8 cellular contexts compared by ENCODE assay signal in the genomic region with DNA sequence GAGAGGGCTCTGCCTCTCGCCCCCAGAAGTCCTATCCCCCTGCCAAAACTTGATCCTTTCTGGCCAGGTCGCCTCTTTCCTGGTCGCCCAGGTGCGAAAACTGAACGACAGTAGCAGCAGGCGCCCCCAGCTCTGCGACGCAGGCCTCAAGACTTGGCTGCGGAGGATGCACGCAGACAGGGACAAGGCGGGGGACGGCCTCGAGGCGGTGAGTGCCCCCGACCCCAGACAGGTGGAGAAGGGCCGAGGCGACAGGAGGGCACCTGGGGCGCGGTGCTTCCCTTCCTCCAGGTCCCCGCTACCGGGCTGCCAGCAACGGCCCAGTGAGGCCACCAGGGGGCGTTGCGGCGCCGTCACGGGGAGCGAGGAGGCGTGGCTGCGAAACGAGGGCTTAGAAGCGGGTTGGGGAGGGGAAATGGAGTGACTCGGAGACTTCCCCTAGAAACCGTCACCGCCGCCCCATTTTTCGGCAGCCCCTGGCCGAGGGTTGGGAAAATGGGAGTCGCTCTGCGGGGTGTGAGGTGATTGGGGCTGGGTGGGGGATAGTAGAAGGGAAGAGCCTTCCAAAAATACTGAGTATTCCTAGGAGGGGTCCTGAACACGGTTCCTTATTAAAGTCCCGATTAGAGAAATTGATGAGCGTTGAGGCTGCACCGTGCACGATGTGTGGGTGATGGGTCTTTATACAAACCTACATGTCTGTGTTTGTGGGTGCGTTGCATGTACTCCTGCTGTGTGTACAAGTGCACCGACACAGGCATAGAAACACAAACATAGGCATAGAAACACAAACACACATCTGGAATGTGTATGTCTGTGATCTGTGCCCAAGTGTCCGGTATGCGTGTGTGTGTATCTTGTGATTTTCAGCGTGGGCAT. TPM values are rescaled to one million over a fixed set of nuclear protein-coding genes. Genes with fewer than 3 reads are reported as not detected.
DNase-seq lines count a peak whose midpoint lies in the region; TF ChIP-seq lines count a peak whose summit lies in the region.

No MANE protein-coding gene starts in this region.

- H3K4me1 ChIP-seq in MM.1S (ENCODE audit: low read length) = peaks cover 9% of the 10 kb centered on the region; the same call in 1 of the 2 replicates
- peaks cover 9% of the 10 kb centered on the region for H3K4me1 ChIP-seq in SJCRH30
- no peaks in the 10 kb centered on the region for H3K4me1 ChIP-seq in ovary (ENCODE audit: insufficient read depth)
- H3K4me1 ChIP-seq in thyroid gland = peaks cover 0 to 12% of the 10 kb centered on the region in 2 donors

- no peak for TF ChIP-seq EP300 in ovary (IDR thresholded peaks at IDR 0.05)

- H3K4me2 ChIP-seq in MM.1S (ENCODE audit: low read depth, low read length) = peak overlapping the region; percentile 94

- H3K9me2 ChIP-seq in MM.1S (replicated peaks; ENCODE audit: insufficient read depth, low read length) = no peaks in the 10 kb centered on the region

- 2 to 4% (median 3%) methylated on average over 47 to 50 of the region's 50 CpGs for WGBS in ovary, 3 donors
- WGBS in thyroid gland, 2 donors = 5 to 6% methylated on average over 25 to 41 of the region's 50 CpGs

- peak overlapping the region; percentile 22; the same call in 1 of the 2 replicates for H3K9ac ChIP-seq in MM.1S (ENCODE audit: low read length)

- H3F3A ChIP-seq in MM.1S (ENCODE audit: insufficient read depth, low read length) = no peaks in the 10 kb centered on the region

- intact Hi-C loops in ovary (cut with DNase I) (loop anchor here in 2 of 4 donors (5.0 to 10.0 kb wide), 3 partner anchors 89 to 401 kb away; no protein-coding TSS in a partner anchor), thyroid gland (cut with DNase I) (loop anchor here (5.0 kb wide), 2 partner anchors 106 to 246 kb away; no protein-coding TSS in a partner anchor)

- H3K79me2 ChIP-seq in MM.1S (ENCODE audit: low read length) = no peaks in the 10 kb centered on the region

- H3K9me3 ChIP-seq in MM.1S (replicated peaks; ENCODE audit: insufficient read depth, low read length) (no peaks in the 10 kb centered on the region), SJCRH30 (replicated peaks) (no peaks in the 10 kb centered on the region), ovary (no peaks in the 10 kb centered on the region), thyroid gland (no peaks in the 10 kb centered on the region)

- H3K27ac ChIP-seq in MM.1S (ENCODE audit: low read length) (no peak overlapping the region), SJCRH30 (no peak overlapping the region), ovary (no peak overlapping the region), thyroid gland (no peak overlapping the region)

- no peaks in the 10 kb centered on the region for H4K20me1 ChIP-seq in MM.1S (ENCODE audit: insufficient read depth, low read length)

- H3K36me3 ChIP-seq in MM.1S (replicated peaks; ENCODE audit: insufficient read depth, low read length) = no peaks in the 10 kb centered on the region
- H3K36me3 ChIP-seq in SJCRH30 = no peaks in the 10 kb centered on the region
- no peaks in the 10 kb centered on the region for H3K36me3 ChIP-seq in ovary
- no peaks in the 10 kb centered on the region for H3K36me3 ChIP-seq in thyroid gland

- peak overlapping the region; percentile 84 for H2AFZ ChIP-seq in MM.1S (ENCODE audit: low read length)

- H3K4me3 ChIP-seq in MM.1S (ENCODE audit: low read length) (peak overlapping the region; percentile 56), SJCRH30 (peak overlapping the region; percentile 13), ovary (no peak overlapping the region), thyroid gland (replicated peaks in 1 of 3) (peak overlapping the region in 1 of 3 donors; percentile 8)

- DNase-seq in DMS53 (lab: John Stamatoyannopoulos, UW) (peak; percentile 82), GOT3 (lab: John Stamatoyannopoulos, UW) (peak; percentile 32), MM.1S (peak; percentile 76), SJCRH30 (peak; percentile 83 to 91), activated gamma-delta T cell (lab: John Stamatoyannopoulos, UW) (peak; percentile 71), globus pallidus (ENCODE audit: low spot score) (peak; percentile 54), ovary (peak; percentile 28 to 75 (median 48)), thyroid gland (peak; percentile 71 to 79)

- TF ChIP-seq CTCF in MM.1S (IDR thresholded peaks at IDR 0.05; ENCODE audit: low read length) (peak; percentile 90), ovary (IDR thresholded peaks at IDR 0.05) (peak; percentile 21 to 68 (median 39)), thyroid gland (IDR thresholded peaks at IDR 0.05) (peak; percentile 74 to 96 (median 90))

- no peak for TF ChIP-seq POLR2A in ovary (IDR thresholded peaks at IDR 0.05)
- TF ChIP-seq POLR2A in thyroid gland (IDR thresholded peaks at IDR 0.05) = no peak

- H3K27me3 ChIP-seq in MM.1S (replicated peaks; ENCODE audit: insufficient read depth, low read length) = peaks cover 16% of the 10 kb centered on the region
- peaks cover 13% of the 10 kb centered on the region for H3K27me3 ChIP-seq in SJCRH30
- H3K27me3 ChIP-seq in ovary = no peaks in the 10 kb centered on the region
- peaks cover 4% of the 10 kb centered on the region for H3K27me3 ChIP-seq in thyroid gland

RNA-seq across cellular contexts. Expression of gene ARHGAP40, which starts 44.6 kb away (rescaled TPM):
- not detected in 2 replicates for total RNA-seq in SJCRH30 (2014; rRNA removed; shearing (Covaris generic))
- not detected for total RNA-seq in ovary
- not detected for polyA plus RNA-seq in ovary
- under 1 TPM in 1 of 4 donors, not detected in 3; 0.11 TPM for total RNA-seq in thyroid gland

Comparison
In these comparisons a context has a peak if more than half of its experiments do, and no peak if none do; other contexts are left out.
1. DNase-seq: peak in every context shown above with its lines; median percentile 87 in SJCRH30; 82 in DMS53; 76 in MM.1S; 75 in thyroid gland; 71 in activated gamma-delta T cell; 54 in globus pallidus; 48 in ovary; 32 in GOT3.
2. CTCF ChIP-seq: peak in every context shown above with its lines; median percentile 90 in MM.1S; 90 in thyroid gland; 39 in ovary.